Comparison of ENCODE assay signal across 15 cellular contexts in the genomic region with DNA sequence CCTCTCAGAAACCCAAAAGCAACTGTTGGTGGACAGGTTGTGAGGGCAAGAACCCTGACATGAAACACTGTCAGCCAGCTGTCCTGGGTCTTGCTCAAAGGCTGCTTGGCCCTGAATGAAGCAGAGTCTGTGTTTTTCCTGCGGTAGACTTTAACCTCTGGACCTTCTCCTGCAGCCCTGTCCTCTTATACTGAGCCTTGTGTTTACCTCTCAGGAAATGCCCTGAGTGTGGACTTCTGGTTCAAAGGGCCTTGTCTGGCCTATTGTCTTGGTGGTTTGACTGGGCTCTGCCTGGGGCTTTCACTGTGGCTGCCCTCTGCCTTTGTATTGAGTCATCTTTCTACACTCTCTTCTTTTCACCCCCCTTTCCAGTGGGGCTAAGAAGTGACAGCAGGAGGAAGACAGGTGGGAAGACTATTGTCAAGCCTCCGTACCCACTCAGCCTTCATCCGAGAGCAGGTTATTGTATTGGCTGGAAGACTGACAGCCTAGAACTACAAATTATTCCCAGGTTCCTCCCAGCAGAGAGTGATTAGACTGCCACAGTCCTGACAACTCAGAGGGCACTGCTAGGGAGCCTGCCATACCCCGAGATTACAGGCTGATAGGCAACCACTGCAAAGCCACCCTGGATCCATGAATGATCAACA. TPM values are rescaled to one million over a fixed set of nuclear protein-coding genes. Genes with fewer than 3 reads are reported as not detected.
A peak's percentile ranks its signal among the peaks of the same experiment; 100 is the strongest.
DNase-seq lines count a peak whose midpoint lies in the region; ATAC-seq lines count a peak whose summit lies in the region.
"Had no signal": no experiment of that assay in that cellular context is flagged by ENCODE, and none has a peak within 500 bp of the region (broad histone marks: within the 10 kb centered on the region; RNA-seq: fewer than 3 reads in every experiment).

No MANE protein-coding gene starts in this region.

- H3K9me3 Mint-ChIP-seq in CD4-positive, alpha-beta memory T cell = no peaks in the 10 kb centered on the region
- H3K9me3 Mint-ChIP-seq: CD4-positive, CD25-positive, alpha-beta regulatory T cell had no signal

- H3K4me1 ChIP-seq in CD4-positive, alpha-beta memory T cell (ENCODE audit: insufficient read depth, low read length) = peaks cover 28% of the 10 kb centered on the region
- H3K4me1 ChIP-seq: HAP-1 had no signal

- no peak overlapping the region for H3K27ac ChIP-seq in CD4-positive, alpha-beta memory T cell (ENCODE audit: low read depth, low read length)

- POLR2A ChIA-PET in CD4-positive, alpha-beta memory T cell (lab: Charles Lee; ENCODE audit: partially characterized antibody) = no interaction called here

- ATAC-seq in left lobe of liver = peak; percentile 41
- no peak for ATAC-seq in Right ventricle myocardium inferior

- peaks cover 23 to 60% of the 10 kb centered on the region in 2 donors for H3K36me3 Mint-ChIP-seq in CD4-positive, alpha-beta memory T cell

- no peaks in the 10 kb centered on the region for H3K27me3 Mint-ChIP-seq in CD4-positive, alpha-beta memory T cell
- H3K27me3 Mint-ChIP-seq: CD4-positive, CD25-positive, alpha-beta regulatory T cell had no signal

- H3K4me3 Mint-ChIP-seq in CD4-positive, alpha-beta memory T cell = peak overlapping the region in 1 of 8 donors; percentile 30

- H3K36me3 ChIP-seq in CD4-positive, alpha-beta memory T cell (ENCODE audit: insufficient read depth, low read length) = peaks cover 58% of the 10 kb centered on the region

- DNase-seq in CD4-positive, alpha-beta memory T cell = no peak
- DNase-seq in M059J (ENCODE audit: low read depth) = peak; percentile 19
- DNase-seq in left lobe of liver (ENCODE audit: low spot score) = peak; percentile 58
- peak; percentile 76 for DNase-seq in putamen (ENCODE audit: low spot score)
- no peak for DNase-seq in AML-193 (lab: John Stamatoyannopoulos, UW)
- DNase-seq in Right ventricle myocardium inferior (ENCODE audit: missing footprints) = no peak
- no peak for DNase-seq in stimulated activated CD4-positive, alpha-beta T cell treated with anti-CD3 and anti-CD28 coated beads, Interleukin-12 subunit alpha, Interleukin-12 subunit beta, amount 100 ng/mL, for 4 hours
- DNase-seq: ACHN; CD4-positive, CD25-positive, alpha-beta regulatory T cell; DMS79; Karpas-422; NCI-H187 treated with DMSO at 0.1 percent for 48 hours; NCI-H69; SHP77 had no signal

- peak overlapping the region in 4 of 7 donors; percentile 13 to 89 (median 41) for H3K27ac Mint-ChIP-seq in CD4-positive, alpha-beta memory T cell

- H3K27me3 ChIP-seq in CD4-positive, alpha-beta memory T cell (ENCODE audit: insufficient read depth, low read length) = no peaks in the 10 kb centered on the region

- intact Hi-C loops in CD4-positive, alpha-beta memory T cell (cut with micrococcal nuclease) = no loop called here
- intact Hi-C loops in Right ventricle myocardium inferior (cut with DNase I) = no loop called here

- CTCF ChIA-PET in CD4-positive, alpha-beta memory T cell (lab: Charles Lee; ENCODE audit: partially characterized antibody) = no interaction called here

- no peak overlapping the region for H3K4me3 ChIP-seq in CD4-positive, alpha-beta memory T cell (ENCODE audit: low read length in 2 of 2)
- H3K4me3 ChIP-seq: HAP-1 had no signal

- H3K9me3 ChIP-seq in CD4-positive, alpha-beta memory T cell (ENCODE audit: control insufficient read depth in 1 of 2, low read length in 2 of 2) = no peaks in the 10 kb centered on the region
- H3K9me3 ChIP-seq: HAP-1 had no signal

- H3K4me1 Mint-ChIP-seq in CD4-positive, alpha-beta memory T cell = peaks cover 18 to 43% (median 32%) of the 10 kb centered on the region in 4 donors

RNA-seq across cellular contexts. Expression of gene SEC13, which starts 3.5 kb away (rescaled TPM):
- 10 to 100 TPM; 64.1 to 67.9 TPM for total RNA-seq in CD4-positive, alpha-beta memory T cell
- 100 to 1,000 TPM; 131 to 155 TPM for polyA plus RNA-seq in CD4-positive, alpha-beta memory T cell
- 183 and 201 TPM in 2 replicates for total RNA-seq in M059J (2014; rRNA removed; shearing (Covaris generic))
- total RNA-seq in left lobe of liver (67.9 TPM), Right ventricle myocardium inferior (52.4 TPM)

RNA-seq across cellular contexts. Expression of gene GHRL, which starts 24.7 kb away (rescaled TPM):
- total RNA-seq in CD4-positive, alpha-beta memory T cell = 1 to 10 TPM in 1 of 2 experiments, not detected in 1; 1.1 TPM
- under 1 TPM in 1 of 2 donors, not detected in 1; 0.75 TPM for polyA plus RNA-seq in CD4-positive, alpha-beta memory T cell
- total RNA-seq in M059J (2014; rRNA removed; shearing (Covaris generic)) = not detected in 2 replicates
- total RNA-seq in left lobe of liver (0.30 TPM), Right ventricle myocardium inferior (0.30 TPM)

Comparison
In these comparisons a context has a peak if more than half of its experiments do, and no peak if none do; other contexts are left out.
1. DNase-seq: peak in M059J (single experiment), left lobe of liver (single experiment) and putamen (single experiment); none in CD4-positive, alpha-beta memory T cell (0 of 5), AML-193 (0 of 2), Right ventricle myocardium inferior (single experiment) and stimulated activated CD4-positive, alpha-beta T cell treated with anti-CD3 and anti-CD28 coated beads, Interleukin-12 subunit alpha, Interleukin-12 subunit beta, amount 100 ng/mL, for 4 hours (single experiment).